In the genomic region with DNA sequence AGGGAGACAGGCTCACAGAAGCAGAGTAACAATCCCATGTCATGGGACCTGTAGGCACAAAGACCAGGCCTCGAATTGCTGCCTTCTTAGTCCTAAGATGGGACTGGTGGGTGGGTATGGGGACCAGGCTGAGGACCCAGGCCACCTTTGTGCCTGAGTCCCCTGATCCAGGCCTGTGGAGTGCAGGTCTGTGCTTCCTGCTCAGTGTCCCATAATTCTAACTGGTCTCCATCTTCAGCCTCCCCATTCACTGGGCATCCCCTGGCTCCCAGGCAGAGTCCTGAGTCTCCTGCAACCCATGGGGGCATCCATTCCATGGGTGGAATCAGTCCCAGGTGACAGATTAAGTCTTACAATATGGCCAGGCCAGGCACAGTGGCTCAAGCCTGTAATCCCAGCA, we compare ENCODE assay signal across 15 cellular contexts.
"Had no signal": no experiment of that assay in that cellular context is flagged by ENCODE, and none has a peak within 500 bp of the region (broad histone marks: within the 10 kb centered on the region; RNA-seq: fewer than 3 reads in every experiment).

No MANE protein-coding gene starts in this region.

- H3K4me1 ChIP-seq: prostate gland had no signal

- H2AFZ ChIP-seq: hepatocyte had no signal

- DNase-seq: activated CD4-positive, alpha-beta memory T cell treated with anti-CD3 and anti-CD28 coated beads for 36 hours; activated CD4-positive, alpha-beta T cell treated with anti-CD3 and anti-CD28 coated beads for 1 hour; activated CD8-positive, alpha-beta memory T cell treated with anti-CD3 and anti-CD28 coated beads, Interleukin-2, amount 10 ng/mL, durations not matched to agents 7 days and 5 days; activated naive CD4-positive, alpha-beta T cell treated with anti-CD3 and anti-CD28 coated beads for 36 hours; activated T-cell treated with anti-CD3 and anti-CD28 coated beads, Interleukin-2, amount 50 U/mL, for 1 hour; T-helper 1 cell; upper lobe of right lung had no signal

- H3K4me3 ChIP-seq: hepatocyte, prostate gland, upper lobe of right lung had no signal

- H3K36me3 ChIP-seq: prostate gland, upper lobe of right lung had no signal

- H3K79me2 ChIP-seq: hepatocyte had no signal

- FAIRE-seq: astrocyte, colon, endometrium, small intestine had no signal

- ATAC-seq: activated CD8-positive, alpha-beta memory T cell treated with anti-CD3 and anti-CD28 coated beads, Interleukin-2, amount 10 ng/mL, durations not matched to agents 7 days and 5 days; natural killer cell treated with Interleukin-12 subunit alpha and Interleukin-12 subunit beta and Interleukin-15 and Interleukin-18, amount 100 ng/mL, for 72 hours had no signal

- H3K4me2 ChIP-seq: hepatocyte had no signal

- H3K27ac ChIP-seq: hepatocyte, prostate gland, upper lobe of right lung, VCaP had no signal

- H3K27me3 ChIP-seq: hepatocyte, upper lobe of right lung had no signal

- H3K9me3 ChIP-seq: prostate gland, upper lobe of right lung had no signal
